Comparison of ENCODE assay signal across 15 cellular contexts in genomic region chr4:76802546-76803021, GRCh38.
DNase-seq lines count a peak whose midpoint lies in the region; ATAC-seq and TF ChIP-seq lines count a peak whose summit lies in the region.
"Had no signal": no experiment of that assay in that cellular context is flagged by ENCODE, and none has a peak within 500 bp of the region (broad histone marks: within the 10 kb centered on the region; RNA-seq: fewer than 3 reads in every experiment).

No MANE protein-coding gene starts in this region.

- H3K27me3 ChIP-seq in mesendoderm (ENCODE audit: insufficient read depth, low read length, poor library complexity) (no peaks in the 10 kb centered on the region), upper lobe of left lung (no peaks in the 10 kb centered on the region)

- H3K23ac ChIP-seq in mesendoderm (ENCODE audit: low read length): no peak overlapping the region

- H3K18ac ChIP-seq in mesendoderm (ENCODE audit: low read length): peak overlapping the region; percentile 86

- no peaks in the 10 kb centered on the region for H3K79me2 ChIP-seq in mesendoderm (ENCODE audit: control insufficient read depth, insufficient read depth, low read length)

- H3K4me3 ChIP-seq in fibroblast of villous mesenchyme (ENCODE audit: low read depth, low read length) (no peak overlapping the region), mesendoderm (ENCODE audit: low read length) (no peak overlapping the region), upper lobe of left lung (no peak overlapping the region)

- no peak overlapping the region for H3K4me2 ChIP-seq in mesendoderm (ENCODE audit: low read length)

- H2BK5ac ChIP-seq in mesendoderm (ENCODE audit: low read length): peak overlapping the region; percentile 75

- no peak overlapping the region for H2AK5ac ChIP-seq in mesendoderm (ENCODE audit: low read length)

- no peak for TF ChIP-seq POLR2A in upper lobe of left lung (IDR thresholded peaks at IDR 0.05)

- peak overlapping the region; percentile 89 for H2BK120ac ChIP-seq in mesendoderm (ENCODE audit: low read depth, low read length)

- TF ChIP-seq CTCF in fibroblast of villous mesenchyme (IDR thresholded peaks at IDR 0.05; ENCODE audit: insufficient read depth, low read depth, low read length) (no peak), upper lobe of left lung (IDR thresholded peaks at IDR 0.05) (no peak)

- TF ChIP-seq EP300 in upper lobe of left lung (IDR thresholded peaks at IDR 0.05): no peak

- H2BK15ac ChIP-seq in mesendoderm (replicated peaks; ENCODE audit: low read depth): no peak overlapping the region

- DNase-seq in NCI-H146 (lab: John Stamatoyannopoulos, UW) (peak; percentile 4), NCI-H146 treated with DMSO at 0.1 percent for 48 hours (lab: John Stamatoyannopoulos, UW; ENCODE audit: unreplicated experiment) (no peak), fibroblast of villous mesenchyme (ENCODE audit: low read depth) (peak; percentile 70), mesendoderm (peak; percentile 96), upper lobe of left lung (no peak), NCI-H2227 treated with DMSO at 0.1 percent for 48 hours (lab: John Stamatoyannopoulos, UW) (no peak), HT-29 (ENCODE audit: low spot score) (no peak)
- no peak for DNase-seq in activated CD4-positive, CD25-positive, alpha-beta regulatory T cell (lab: John Stamatoyannopoulos, UW)
- DNase-seq: activated CD4-positive, alpha-beta T cell treated with anti-CD3 and anti-CD28 coated beads, Interleukin-2, amount 50 U/mL, for 1 hour; activated naive CD4-positive, alpha-beta T cell treated with anti-CD3 and anti-CD28 coated beads, Interleukin-2, amount 50 U/mL, for 16 hours; DMS 273 treated with DMSO at 0.1 percent for 48 hours; hippocampal formation; naive thymus-derived CD8-positive, alpha-beta T cell; NCI-H526 treated with DMSO at 0.1 percent for 48 hours had no signal

- no CpG with 5 or more reads among the region's 7 CpGs for WGBS in mesendoderm (ENCODE audit: extremely low coverage, insufficient coverage, low lambda C conversion rate)
- WGBS in upper lobe of left lung, 2 donors: 74 to 80% methylated on average over 7 of the region's 7 CpGs

- peak overlapping the region; percentile 41 for H4K8ac ChIP-seq in mesendoderm (ENCODE audit: low read depth, low read length)

- H3K79me1 ChIP-seq in mesendoderm (ENCODE audit: low read length): no peaks in the 10 kb centered on the region

- peak overlapping the region; percentile 81 for H3K4ac ChIP-seq in mesendoderm (ENCODE audit: low read depth, low read length)

- H3K9me3 ChIP-seq in upper lobe of left lung: peaks cover 0 to 2% (median 0%) of the 10 kb centered on the region in 4 donors

- H3K36me3 ChIP-seq in mesendoderm (ENCODE audit: control insufficient read depth, insufficient read depth, low read length) (no peaks in the 10 kb centered on the region), upper lobe of left lung (no peaks in the 10 kb centered on the region)

- H3K9ac ChIP-seq in mesendoderm (ENCODE audit: low read length): peak overlapping the region; percentile 55

- peak overlapping the region; percentile 82 for H4K5ac ChIP-seq in mesendoderm (ENCODE audit: low read length)

- H3K4me1 ChIP-seq in mesendoderm (ENCODE audit: control insufficient read depth, low read depth, low read length) (peaks cover 14% of the 10 kb centered on the region), upper lobe of left lung (peaks cover 0 to 15% (median 7%) of the 10 kb centered on the region in 4 donors)

- peak overlapping the region; percentile 94 for H3K56ac ChIP-seq in mesendoderm (ENCODE audit: low read length)

- H3K27ac ChIP-seq in mesendoderm (ENCODE audit: low read depth, low read length) (peak overlapping the region; percentile 82), upper lobe of left lung (peak overlapping the region in 3 of 4 donors; percentile 7 to 59 (median 25))
- H3K27ac ChIP-seq: 22Rv1 had no signal

- peak in 1 of 2 donors; percentile 34 for ATAC-seq in upper lobe of left lung (ENCODE audit: low FRiP score in 2 of 2)
- ATAC-seq: naive thymus-derived CD8-positive, alpha-beta T cell had no signal

Comparison
In these comparisons a context has a peak if more than half of its experiments do, and no peak if none do; other contexts are left out.
1. DNase-seq: peak in NCI-H146 (single experiment), fibroblast of villous mesenchyme (single experiment) and mesendoderm (single experiment); none in NCI-H146 treated with DMSO at 0.1 percent for 48 hours (single experiment), upper lobe of left lung (0 of 2), activated CD4-positive, CD25-positive, alpha-beta regulatory T cell (0 of 4), NCI-H2227 treated with DMSO at 0.1 percent for 48 hours (single experiment) and HT-29 (single experiment).